ENCODE assay signal across 1 cellular context in the genomic region with DNA sequence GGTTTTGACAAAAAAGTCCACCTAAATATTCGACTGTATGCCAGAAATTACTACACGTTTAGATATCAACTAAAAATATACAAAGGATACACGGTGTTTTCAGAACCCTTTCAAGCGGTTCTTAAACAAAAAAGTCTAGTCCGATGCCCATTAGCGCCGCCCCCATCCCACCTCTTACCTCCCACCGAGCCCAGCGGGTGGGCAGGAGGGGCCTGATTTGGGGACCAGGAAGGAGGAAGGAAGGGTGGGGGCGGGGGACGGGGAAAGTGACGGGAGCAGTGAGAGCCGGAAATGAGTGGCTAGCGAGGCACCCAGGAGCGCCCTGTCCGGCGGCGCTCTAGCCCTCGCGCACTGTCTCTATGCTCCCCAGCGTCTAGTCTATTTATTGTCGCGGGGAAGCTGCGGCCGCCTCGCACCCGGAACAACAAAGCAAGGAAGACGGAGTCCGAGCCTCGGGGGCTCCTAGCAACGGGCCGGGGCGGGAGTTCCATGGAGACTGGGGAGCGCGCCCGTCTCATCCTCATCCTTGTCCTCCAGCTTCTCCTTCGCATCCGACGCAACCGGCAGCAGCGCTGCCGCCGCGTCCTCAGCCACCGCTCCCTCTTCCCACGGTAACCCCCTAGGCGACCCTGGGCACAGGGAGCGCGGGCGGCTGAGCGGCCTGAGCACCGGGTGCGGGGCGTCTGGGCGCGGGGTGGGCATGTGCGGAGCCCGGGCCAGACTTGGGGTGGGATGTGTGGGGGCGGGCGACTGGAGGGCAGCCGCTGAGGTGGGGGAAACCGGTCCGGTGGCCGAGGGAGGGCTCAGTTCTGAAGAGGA.
TF ChIP-seq lines count a peak whose summit lies in the region.

A gene (plus strand): TSS at position 410 of the 819 bp plus-strand sequence. CDS start 26,902 bp downstream, outside the sequence.

TF ChIP-seq in IMR-90, 13 proteins besides CTCF, POLR2A, EP300 and RAD21 (continued from another document):
- TF ChIP-seq, protein P1, sequence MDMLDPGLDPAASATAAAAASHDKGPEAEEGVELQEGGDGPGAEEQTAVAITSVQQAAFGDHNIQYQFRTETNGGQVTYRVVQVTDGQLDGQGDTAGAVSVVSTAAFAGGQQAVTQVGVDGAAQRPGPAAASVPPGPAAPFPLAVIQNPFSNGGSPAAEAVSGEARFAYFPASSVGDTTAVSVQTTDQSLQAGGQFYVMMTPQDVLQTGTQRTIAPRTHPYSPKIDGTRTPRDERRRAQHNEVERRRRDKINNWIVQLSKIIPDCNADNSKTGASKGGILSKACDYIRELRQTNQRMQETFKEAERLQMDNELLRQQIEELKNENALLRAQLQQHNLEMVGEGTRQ (IDR thresholded peaks at IDR 0.05; ENCODE audit: low read depth, low read length) = no peak
- TF ChIP-seq, protein P2, sequence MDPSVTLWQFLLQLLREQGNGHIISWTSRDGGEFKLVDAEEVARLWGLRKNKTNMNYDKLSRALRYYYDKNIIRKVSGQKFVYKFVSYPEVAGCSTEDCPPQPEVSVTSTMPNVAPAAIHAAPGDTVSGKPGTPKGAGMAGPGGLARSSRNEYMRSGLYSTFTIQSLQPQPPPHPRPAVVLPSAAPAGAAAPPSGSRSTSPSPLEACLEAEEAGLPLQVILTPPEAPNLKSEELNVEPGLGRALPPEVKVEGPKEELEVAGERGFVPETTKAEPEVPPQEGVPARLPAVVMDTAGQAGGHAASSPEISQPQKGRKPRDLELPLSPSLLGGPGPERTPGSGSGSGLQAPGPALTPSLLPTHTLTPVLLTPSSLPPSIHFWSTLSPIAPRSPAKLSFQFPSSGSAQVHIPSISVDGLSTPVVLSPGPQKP (IDR thresholded peaks at IDR 0.05; ENCODE audit: borderline replicate concordance, low read depth, low read length) = no peak
- no peak for TF ChIP-seq RCOR1 (IDR thresholded peaks at IDR 0.05; ENCODE audit: insufficient replicate concordance, low read length)
- no peak for TF ChIP-seq NFE2L2 (IDR thresholded peaks at IDR 0.05; ENCODE audit: low read depth, low read length)
- TF ChIP-seq BHLHE40 (IDR thresholded peaks at IDR 0.05; ENCODE audit: low read depth, low read length) = no peak
